In the genomic region with DNA sequence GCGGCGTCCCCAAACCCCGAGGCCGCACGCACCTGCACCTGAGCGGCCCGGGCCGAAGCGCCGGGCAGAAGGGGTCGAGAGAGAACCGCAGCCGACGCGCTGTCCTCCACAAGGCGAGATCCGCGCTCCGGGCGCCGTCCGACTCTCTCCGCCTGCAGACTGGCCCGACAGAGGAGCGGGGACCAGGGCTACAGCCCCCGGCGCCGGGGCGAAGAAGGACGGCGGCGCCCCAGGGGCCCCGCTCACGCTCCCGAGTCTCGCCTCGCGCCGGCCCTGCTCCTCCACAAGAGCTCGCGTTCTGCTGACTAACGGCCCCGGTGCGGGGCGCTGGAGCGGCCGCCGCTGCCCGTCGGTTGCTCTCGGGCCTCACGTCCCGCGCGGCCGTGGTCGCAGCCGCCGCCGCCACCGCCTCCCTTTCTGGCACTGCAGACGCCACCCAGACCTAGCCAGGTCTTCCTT, we compare ENCODE assay signal across 1 cellular context.
TF ChIP-seq lines count a peak whose summit lies in the region.

No MANE protein-coding gene starts in this region.

TF ChIP-seq in GM12878, 131 proteins besides CTCF, POLR2A, EP300 and RAD21 (continued from another document):
- no peak for TF ChIP-seq MYC (IDR thresholded peaks at IDR 0.05; ENCODE audit: insufficient read depth, insufficient read length, insufficient replicate concordance, low read length, severe bottlenecking)
- no peak for TF ChIP-seq HDAC6 (IDR thresholded peaks at IDR 0.05; ENCODE audit: unreplicated experiment)
- TF ChIP-seq NFYA (IDR thresholded peaks at IDR 0.05; ENCODE audit: borderline replicate concordance, low read depth, low read length), result no peak
- no peak for TF ChIP-seq TCF12 (IDR thresholded peaks at IDR 0.05; ENCODE audit: low read depth, low read length)
- TF ChIP-seq SREBF2 (IDR thresholded peaks at IDR 0.05; ENCODE audit: low read length), result no peak
